21 cellular contexts compared by ENCODE assay signal in the genomic region with DNA sequence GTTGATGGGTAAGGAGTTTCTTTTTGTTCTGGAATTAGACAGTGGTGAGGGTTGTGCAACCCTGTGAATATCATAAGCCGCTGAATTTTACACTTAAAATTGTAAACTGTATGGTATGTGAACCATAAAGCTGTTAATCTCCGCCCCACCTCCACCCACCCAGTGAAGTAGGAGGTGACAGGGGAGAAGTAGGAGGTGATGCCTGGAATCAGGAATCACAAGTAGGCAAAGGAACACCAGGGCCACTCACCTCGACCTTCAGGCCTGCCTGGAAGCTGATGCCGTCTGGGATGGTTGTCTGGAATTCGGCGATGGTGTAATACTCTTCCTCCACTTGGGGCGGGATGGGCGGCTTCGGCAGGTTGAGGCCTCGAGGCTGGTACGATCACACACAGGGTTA.
DNase-seq lines count a peak whose midpoint lies in the region; ATAC-seq, FAIRE-seq and TF ChIP-seq lines count a peak whose summit lies in the region.
"Had no signal": no experiment of that assay in that cellular context is flagged by ENCODE, and none has a peak within 500 bp of the region (broad histone marks: within the 10 kb centered on the region; RNA-seq: fewer than 3 reads in every experiment).

No MANE protein-coding gene starts in this region.

- H3K4me3 ChIP-seq in Caco-2 (ENCODE audit: low read depth, low read length) (no peak overlapping the region), K562 (no peak overlapping the region), mesendoderm (ENCODE audit: low read length) (no peak overlapping the region), HAP-1 (no peak overlapping the region)

- H3K36me3 Mint-ChIP-seq in Caco-2 (ENCODE audit: insufficient read depth, unreplicated experiment): no peaks in the 10 kb centered on the region

- no peak overlapping the region for H2AK5ac ChIP-seq in mesendoderm (ENCODE audit: low read length)

- H3K9ac ChIP-seq in K562 (ENCODE audit: insufficient read depth in 1 of 2, low read depth in 2 of 2, low read length in 2 of 2) (no peak overlapping the region), mesendoderm (ENCODE audit: low read length) (no peak overlapping the region)

- H3K4me1 ChIP-seq in Caco-2 (peaks cover 29% of the 10 kb centered on the region), K562 (replicated peaks in 1 of 2; ENCODE audit: control insufficient read depth in 2 of 2, insufficient read depth in 2 of 2, low read length in 2 of 2) (no peaks in the 10 kb centered on the region), mesendoderm (ENCODE audit: control insufficient read depth, low read depth, low read length) (no peaks in the 10 kb centered on the region), HAP-1 (no peaks in the 10 kb centered on the region)

- H3K79me1 ChIP-seq in mesendoderm (ENCODE audit: low read length): no peaks in the 10 kb centered on the region

- H3K4me1 Mint-ChIP-seq in Caco-2 (ENCODE audit: low read depth, unreplicated experiment): peaks cover 35% of the 10 kb centered on the region
- H3K4me1 Mint-ChIP-seq: B cell, H9 had no signal

- H3K27ac Mint-ChIP-seq in Caco-2 (ENCODE audit: unreplicated experiment): peak overlapping the region; percentile 54
- H3K27ac Mint-ChIP-seq: B cell; CD4-positive, alpha-beta T cell; HFFc6 had no signal

- H4K8ac ChIP-seq in mesendoderm (ENCODE audit: low read depth, low read length): no peak overlapping the region

- no peak overlapping the region for H3K18ac ChIP-seq in mesendoderm (ENCODE audit: low read length)

- no peak for TF ChIP-seq RAD21 in K562 (CRISPR knock-in tag; conservative IDR thresholded peaks at IDR 0.05 in 1 of 2, IDR thresholded peaks at IDR 0.05 in 1 of 2)

- no peak for TF ChIP-seq POLR2A in K562 (conservative IDR thresholded peaks at IDR 0.05)

- in situ Hi-C loops in K562 (cut with MboI) (no loop called here), HAP-1 (cut with MboI; ENCODE audit: low sequenced_read_pairs) (no loop called here)

- no peak for TF ChIP-seq EP300 in K562 (IDR thresholded peaks at IDR 0.05; ENCODE audit: low read length)

- H4K5ac ChIP-seq in mesendoderm (ENCODE audit: low read length): no peak overlapping the region

- no peak overlapping the region for H3K23ac ChIP-seq in mesendoderm (ENCODE audit: low read length)

- H3K79me2 ChIP-seq in K562 (ENCODE audit: control insufficient read depth, insufficient read depth, low read length) (no peaks in the 10 kb centered on the region), mesendoderm (ENCODE audit: control insufficient read depth, insufficient read depth, low read length) (no peaks in the 10 kb centered on the region)

- H3K27me3 ChIP-seq in Caco-2 (replicated peaks; ENCODE audit: control insufficient read depth, insufficient read depth, low read length) (no peaks in the 10 kb centered on the region), K562 (ENCODE audit: control insufficient read depth in 2 of 2, insufficient read depth in 2 of 2, low read length in 2 of 2) (peaks cover 28 to 63% of the 10 kb centered on the region in 2 experiments; a peak in 4 of 5 replicates), mesendoderm (ENCODE audit: insufficient read depth, low read length, poor library complexity) (no peaks in the 10 kb centered on the region), HAP-1 (ENCODE audit: low read depth) (no peaks in the 10 kb centered on the region)

- no peaks in the 10 kb centered on the region for H3K9me1 ChIP-seq in K562 (ENCODE audit: control insufficient read depth, insufficient read depth, low read length)

- no peaks in the 10 kb centered on the region for H3K9me3 Mint-ChIP-seq in Caco-2 (ENCODE audit: unreplicated experiment)
- H3K9me3 Mint-ChIP-seq: CD4-positive, alpha-beta T cell; H9; HFFc6 had no signal

- no peak overlapping the region for H2AFZ ChIP-seq in K562 (ENCODE audit: low read depth, low read length)

- H3K36me3 ChIP-seq in Caco-2 (ENCODE audit: control insufficient read depth, insufficient read depth, low read length) (peaks cover 1% of the 10 kb centered on the region), K562 (ENCODE audit: control insufficient read depth, insufficient read depth, low read length) (no peaks in the 10 kb centered on the region), mesendoderm (ENCODE audit: control insufficient read depth, insufficient read depth, low read length) (peaks cover 9% of the 10 kb centered on the region), HAP-1 (replicated peaks) (peaks cover 37% of the 10 kb centered on the region)

- BruUV-seq in Caco-2 (replicated peaks; lab: Mats Ljungman, UMichigan) (no TSS peak), K562 (replicated peaks; lab: Mats Ljungman, UMichigan) (no TSS peak)

- no peak overlapping the region for H3K4ac ChIP-seq in mesendoderm (ENCODE audit: low read depth, low read length)

- WGBS in K562 (ENCODE audit: insufficient coverage, low coverage, missing lambda C conversion rate): 5% methylated on average over 11 of the region's 11 CpGs
- WGBS in mesendoderm (ENCODE audit: extremely low coverage, insufficient coverage, low lambda C conversion rate): no CpG with 5 or more reads among the region's 11 CpGs

- DNase-seq in Caco-2 (peak in 1 of 2 experiments; percentile 29), MV-4-11 (lab: John Stamatoyannopoulos, UW) (peak; percentile 25), K562 (ENCODE audit: extremely low read depth in 1 of 4, low spot score in 3 of 4) (no peak), mesendoderm (peak; percentile 19), NCI-H1694 treated with DMSO at 0.1 percent for 48 hours (lab: John Stamatoyannopoulos, UW) (no peak), HAP-1 (ENCODE audit: low spot score in 2 of 2) (no peak), 8988T (no peak)
- DNase-seq in activated CD4-positive, alpha-beta T cell treated with anti-CD3 and anti-CD28 coated beads, Interleukin-2, amount 50 U/mL, for 48 hours: no peak
- DNase-seq: C1 segment of cervical spinal cord; CD4-positive, alpha-beta T cell; DND-41; GDM1; GOT3; H9; HFFc6 had no signal

- H2BK120ac ChIP-seq in mesendoderm (ENCODE audit: low read depth, low read length): no peak overlapping the region

- H3K9me3 ChIP-seq in Caco-2: no peaks in the 10 kb centered on the region
- H3K9me3 ChIP-seq in K562 (replicated peaks; ENCODE audit: control insufficient read depth, insufficient read depth, low read depth, low read length): no peaks in the 10 kb centered on the region
- no peaks in the 10 kb centered on the region for H3K9me3 ChIP-seq in HAP-1

- no peak overlapping the region for H3K56ac ChIP-seq in mesendoderm (ENCODE audit: low read length)

- CTCF ChIA-PET in Caco-2 (lab: Charles Lee) (no interaction called here), K562 (lab: Yijun Ruan, JAX; ENCODE audit: low intra/inter-chr PET ratio) (no interaction called here)

- H3K4me3 Mint-ChIP-seq in Caco-2 (ENCODE audit: unreplicated experiment): no peak overlapping the region
- H3K4me3 Mint-ChIP-seq: B cell; CD4-positive, alpha-beta T cell; H9; HFFc6 had no signal

- POLR2A ChIA-PET in Caco-2 (lab: Charles Lee): no interaction called here
- POLR2A ChIA-PET in K562 (lab: Yijun Ruan, JAX): interaction anchor here (1.8 kb wide), 1 partner anchor 9 kb away, joined by 4 read pairs; no protein-coding TSS in a partner anchor

- FAIRE-seq in K562 (lab: Jason Lieb, UNC): no peak
- FAIRE-seq: A204.1, D721Med, GM12892, HepG2, HTR-8/SVneo had no signal

- H4K20me1 ChIP-seq in K562 (replicated peaks; ENCODE audit: control insufficient read depth, insufficient read depth, low read length): no peaks in the 10 kb centered on the region

- TF ChIP-seq CTCF in Caco-2 (IDR thresholded peaks at IDR 0.05; ENCODE audit: insufficient read depth in 1 of 2, low read depth in 1 of 2, low read length in 1 of 2, severe bottlenecking in 1 of 2, unreplicated experiment in 1 of 2) (no peak), K562 (IDR thresholded peaks at IDR 0.05 in 2 of 3, conservative IDR thresholded peaks at IDR 0.05 in 1 of 3; ENCODE audit: insufficient read depth in 2 of 3, low read depth in 1 of 3, low read length in 3 of 3) (no peak)

- H3K27ac ChIP-seq in K562 (ENCODE audit: extremely low read depth, low read depth, low read length) (no peak overlapping the region), mesendoderm (ENCODE audit: low read depth, low read length) (no peak overlapping the region)

- ATAC-seq in K562: no peak
- ATAC-seq: HepG2 had no signal

- no peak overlapping the region for H2BK15ac ChIP-seq in mesendoderm (replicated peaks; ENCODE audit: low read depth)

- H3K4me2 ChIP-seq in K562 (ENCODE audit: insufficient read depth, low read length) (no peak overlapping the region), mesendoderm (ENCODE audit: low read length) (no peak overlapping the region)

- H2BK5ac ChIP-seq in mesendoderm (ENCODE audit: low read length): no peak overlapping the region

- intact Hi-C loops in Caco-2 (cut with micrococcal nuclease; ENCODE audit: unreplicated experiment): no loop called here
- intact Hi-C loops in K562 (cut with micrococcal nuclease): no loop called here

- no peaks in the 10 kb centered on the region for H3K27me3 Mint-ChIP-seq in Caco-2 (ENCODE audit: insufficient read depth, unreplicated experiment)
- H3K27me3 Mint-ChIP-seq: CD4-positive, alpha-beta T cell had no signal

TF ChIP-seq in K562, 482 proteins besides CTCF, POLR2A, EP300 and RAD21:
- TF ChIP-seq CEBPG (CRISPR knock-in tag; IDR thresholded peaks at IDR 0.05) (no peak), CEBPG (tag; conservative IDR thresholded peaks at IDR 0.05 in 1 of 2, IDR thresholded peaks at IDR 0.05 in 1 of 2) (no peak), CEBPB (tag; IDR thresholded peaks at IDR 0.05) (peak; percentile 26)
TF ChIP-seq in K562: peak in this region for 1.

Comparison
In these comparisons a context has a peak if more than half of its experiments do, and no peak if none do; other contexts are left out.
1. DNase-seq: peak in MV-4-11 (single experiment) and mesendoderm (single experiment); none in K562 (0 of 4), NCI-H1694 treated with DMSO at 0.1 percent for 48 hours (single experiment), activated CD4-positive, alpha-beta T cell treated with anti-CD3 and anti-CD28 coated beads, Interleukin-2, amount 50 U/mL, for 48 hours (0 of 2), HAP-1 (0 of 2) and 8988T (single experiment).